ENCODE assay signal across 9 cellular contexts in the genomic region with DNA sequence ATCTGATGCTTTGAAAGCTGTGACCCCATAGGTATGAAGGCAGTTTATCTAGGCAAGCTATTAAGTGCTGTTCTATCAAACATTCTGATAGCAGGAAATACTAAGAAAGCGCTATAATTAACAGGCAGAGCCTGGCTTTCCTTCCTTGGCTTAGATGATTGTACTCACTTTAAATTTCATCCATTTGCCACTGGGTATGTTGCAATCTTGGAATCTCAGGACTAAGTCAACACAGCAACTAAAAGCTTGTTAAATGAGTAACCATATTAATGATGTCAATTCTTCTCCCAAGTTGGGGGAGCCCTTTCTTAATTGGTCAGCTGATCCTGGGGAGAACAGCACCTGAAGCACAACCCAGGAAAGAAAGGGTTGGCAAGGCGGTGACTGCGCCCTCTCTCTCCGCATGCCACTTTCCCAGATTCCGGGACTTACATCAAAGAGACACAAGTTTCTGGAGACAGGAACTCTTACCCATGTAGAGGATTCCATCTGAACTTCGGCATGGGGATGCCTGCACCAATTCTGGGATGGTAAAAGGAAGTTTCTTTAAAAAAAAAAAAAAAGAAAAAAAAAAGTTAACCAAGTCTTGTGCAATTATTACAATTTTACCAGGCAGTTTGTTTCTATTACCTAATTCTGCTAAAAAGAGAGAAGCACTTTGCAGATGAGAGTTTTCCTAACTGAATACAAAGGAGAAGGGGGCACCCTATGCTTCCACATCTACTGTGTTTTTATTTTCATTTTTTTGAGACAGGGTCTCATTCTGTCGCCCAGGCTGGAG. TPM values are rescaled to one million over a fixed set of nuclear protein-coding genes. Genes with fewer than 3 reads are reported as not detected.
A peak's percentile ranks its signal among the peaks of the same experiment; 100 is the strongest.
DNase-seq lines count a peak whose midpoint lies in the region; ATAC-seq, FAIRE-seq and TF ChIP-seq lines count a peak whose summit lies in the region.
"Had no signal": no experiment of that assay in that cellular context is flagged by ENCODE, and none has a peak within 500 bp of the region (broad histone marks: within the 10 kb centered on the region; RNA-seq: fewer than 3 reads in every experiment).

No MANE protein-coding gene starts in this region.

- no peak for TF ChIP-seq RAD21 in GM12878 (IDR thresholded peaks at IDR 0.05; ENCODE audit: insufficient read depth, low read depth, low read length)

- H3K4me2 ChIP-seq in GM12878 (ENCODE audit: control insufficient read depth, insufficient read depth): peak overlapping the region; percentile 62; the same call in 1 of the 2 replicates

- RAD21 ChIA-PET in GM12878 (lab: Charles Lee; ENCODE audit: unreplicated experiment): interaction anchor here (0.6 to 4.2 kb wide), 27 partner anchors 9 to 400 kb away, joined by 3 to 78 read pairs (median 3); a partner anchor contains a TSS

- 82% methylated on average over 7 of the region's 7 CpGs for WGBS in GM12878 (ENCODE audit: insufficient coverage, insufficient replicate concordance, low lambda C conversion rate, missing lambda C conversion rate)

- SMC1A ChIA-PET in GM12878 (lab: Charles Lee; ENCODE audit: uncharacterized antibody, unreplicated experiment): interaction anchor here (0.6 to 5.2 kb wide), 27 partner anchors 7 to 182 kb away, joined by 3 to 72 read pairs (median 6); a partner anchor contains a TSS

- in situ Hi-C loops in GM12878 (cut with MboI): no loop called here

- FAIRE-seq in GM12878 (lab: Jason Lieb, UNC): peak; percentile 52

- POLR2A ChIA-PET in GM12878 (lab: Charles Lee): interaction anchor here (0.5 to 4.0 kb wide), 21 partner anchors 9 to 318 kb away, joined by 3 to 37 read pairs (median 4); a partner anchor contains a TSS

- peak; percentile 44 for DNase-seq in Calu3
- DNase-seq in GM12878 (ENCODE audit: low read depth, low spot score): no peak
- no peak for DNase-seq in dorsolateral prefrontal cortex
- DNase-seq in NAMALWA (ENCODE audit: low spot score): no peak
- no peak for DNase-seq in GOT3 (lab: John Stamatoyannopoulos, UW)
- no peak for DNase-seq in activated effector memory CD4-positive, alpha-beta T cell treated with anti-CD3 and anti-CD28 coated beads, Interleukin-2, amount 50 U/mL, for 16 hours
- DNase-seq: stimulated activated naive CD4-positive, alpha-beta T cell treated with Interleukin-2 at 50 U/mL for 16 hours had no signal

- H3K9me3 Mint-ChIP-seq in Calu3 (ENCODE audit: low read depth, unreplicated experiment): no peaks in the 10 kb centered on the region

- 0 out of 2 replicates have a peak overlapping the region, but pooled peaks have one; percentile 19 for H3K4me3 ChIP-seq in GM12878
- no peak overlapping the region for H3K4me3 ChIP-seq in muscle layer of duodenum (ENCODE audit: low read depth in 1 of 2, low read length in 2 of 2)
- H3K4me3 ChIP-seq in dorsolateral prefrontal cortex: no peak overlapping the region

- no peak for TF ChIP-seq EP300 in GM12878 (IDR thresholded peaks at IDR 0.05; ENCODE audit: borderline replicate concordance in 1 of 2, control insufficient read depth in 1 of 2, low read depth in 2 of 2, low read length in 2 of 2)

- H3K4me1 ChIP-seq in GM12878 (ENCODE audit: control insufficient read depth, insufficient read depth, low read length) (peaks cover 46% of the 10 kb centered on the region), muscle layer of duodenum (ENCODE audit: control insufficient read depth in 1 of 2, insufficient read depth in 2 of 2, low read length in 2 of 2) (no peaks in the 10 kb centered on the region)

- H3K27me3 ChIP-seq in GM12878 (replicated peaks in 1 of 2; ENCODE audit: control insufficient read depth in 2 of 2, insufficient read depth in 2 of 2, low read length in 1 of 2) (no peaks in the 10 kb centered on the region), muscle layer of duodenum (ENCODE audit: low read depth, low read length) (no peaks in the 10 kb centered on the region), dorsolateral prefrontal cortex (no peaks in the 10 kb centered on the region)

- TF ChIP-seq CTCF in Calu3 (IDR thresholded peaks at IDR 0.05; ENCODE audit: unreplicated experiment): no peak
- no peak for TF ChIP-seq CTCF in GM12878 (IDR thresholded peaks at IDR 0.05 in 2 of 3, conservative IDR thresholded peaks at IDR 0.05 in 1 of 3; ENCODE audit: control insufficient read depth in 2 of 3, extremely low read depth in 1 of 3, insufficient read depth in 1 of 3, low read depth in 3 of 3, low read length in 3 of 3)
- no peak for TF ChIP-seq CTCF in dorsolateral prefrontal cortex (IDR thresholded peaks at IDR 0.05 in 54 of 56, conservative IDR thresholded peaks at IDR 0.05 in 2 of 56; ENCODE audit: low read depth in 1 of 56, partially characterized antibody in 56 of 56)

- H3K4me1 Mint-ChIP-seq in Calu3 (ENCODE audit: low read depth, unreplicated experiment): peaks cover 17% of the 10 kb centered on the region

- H3K9me3 ChIP-seq in GM12878 (replicated peaks; ENCODE audit: control insufficient read depth, insufficient read depth, low read length) (peaks cover 4% of the 10 kb centered on the region; the same call in 2 of the 3 replicates), muscle layer of duodenum (ENCODE audit: control insufficient read depth in 1 of 2, low read length in 2 of 2) (peaks cover under 1 to 5% of the 10 kb centered on the region in 2 donors)

- BruUV-seq in Calu3 (replicated peaks; lab: Mats Ljungman, UMichigan) (TSS peak; percentile 58), GM12878 (replicated peaks; lab: Mats Ljungman, UMichigan) (no TSS peak)

- peak; percentile 6 for ATAC-seq in HG03342 (IDR thresholded peaks at IDR 0.05; ENCODE audit: unreplicated experiment)
- peak; percentile 49 for ATAC-seq in GM12878

- no peak overlapping the region for H3K4me3 Mint-ChIP-seq in Calu3 (ENCODE audit: low read depth, unreplicated experiment)

- no peak for TF ChIP-seq POLR2A in GM12878 (IDR thresholded peaks at IDR 0.05; ENCODE audit: low read depth, low read length)

- intact Hi-C loops in Calu3 (cut with micrococcal nuclease; ENCODE audit: unreplicated experiment): loop anchor here (1.0 kb wide), 1 partner anchor 7 kb away; no protein-coding TSS in a partner anchor
- intact Hi-C loops in GM12878 (cut with micrococcal nuclease; ENCODE audit: unreplicated experiment): no loop called here
- intact Hi-C loops in dorsolateral prefrontal cortex (cut with DNase I): no loop called here

- H3K27ac ChIP-seq in GM12878 (ENCODE audit: control insufficient read depth, insufficient read depth) (peak overlapping the region; percentile 72), muscle layer of duodenum (ENCODE audit: low read length) (peak overlapping the region; percentile 47), dorsolateral prefrontal cortex (peak overlapping the region in 8 of 59 donors; percentile 13 to 44 (median 21))

- peaks cover 19% of the 10 kb centered on the region for H3K36me3 Mint-ChIP-seq in Calu3 (ENCODE audit: insufficient read depth, unreplicated experiment)

- peak overlapping the region; percentile 77 for H3K27ac Mint-ChIP-seq in Calu3 (ENCODE audit: unreplicated experiment)

- CTCF ChIA-PET in Calu3 (lab: Charles Lee): interaction anchor here (0.6 to 2.2 kb wide), 8 partner anchors 10 to 114 kb away, joined by 3 to 14 read pairs (median 5); a partner anchor contains a TSS
- CTCF ChIA-PET in GM12878 (lab: Yijun Ruan, JAX): interaction anchor here (0.8 to 5.2 kb wide), 26 partner anchors 8 to 209 kb away, joined by 3 to 82 read pairs (median 4); a partner anchor contains a TSS

- H4K20me1 ChIP-seq in GM12878 (ENCODE audit: control insufficient read depth, insufficient read depth): no peaks in the 10 kb centered on the region

- H3K79me2 ChIP-seq in GM12878 (ENCODE audit: control insufficient read depth, insufficient read depth, low read length): no peaks in the 10 kb centered on the region

- no peak overlapping the region for H3K9ac ChIP-seq in GM12878 (ENCODE audit: control insufficient read depth, insufficient read depth, low read length)

- no peaks in the 10 kb centered on the region for H3K27me3 Mint-ChIP-seq in Calu3 (ENCODE audit: unreplicated experiment)

- H3K36me3 ChIP-seq in GM12878 (ENCODE audit: control insufficient read depth in 2 of 2, insufficient read depth in 2 of 2, low read length in 1 of 2) (peaks cover 5 to 12% of the 10 kb centered on the region in 2 experiments; a peak in 3 of 4 replicates), muscle layer of duodenum (ENCODE audit: control insufficient read depth in 1 of 2, insufficient read depth in 2 of 2, low read length in 2 of 2) (peaks cover 18 to 39% of the 10 kb centered on the region in 2 donors)

- H2AFZ ChIP-seq in GM12878 (ENCODE audit: control insufficient read depth, low read depth, low read length): peak overlapping the region; percentile 15; the same call in 1 of the 2 replicates

RNA-seq across cellular contexts. Expression of a gene that starts 54.5 kb away (rescaled TPM):
- total RNA-seq in Calu3 (2022): 3.6 and 4.4 TPM in 2 replicates
- total RNA-seq in GM12878 (2013; cell fraction: nucleolus; rRNA removed): 74.8 and 80.2 TPM in 2 replicates
- 60.7 and 62.8 TPM in 2 replicates for total RNA-seq in GM12878 (2014; rRNA removed)
- 39.2 and 40.8 TPM in 2 replicates for total RNA-seq in GM12878 (2014; rRNA removed; fragmentation: Illumina TruSeq; extraction: Trizol)
- 37.4 and 42.7 TPM in 2 replicates for total RNA-seq in GM12878 (2021)
- polyA plus RNA-seq in GM12878 (2011; ENCODE audit: low read depth): 31.8 TPM
- polyA plus RNA-seq in GM12878 (2011; rRNA removed): 53.7 and 108 TPM in 2 replicates
- polyA plus RNA-seq in GM12878 (2011; cell fraction: cytosol; rRNA removed): 170 and 179 TPM in 2 replicates
- 67.6 and 85.3 TPM in 2 replicates for polyA plus RNA-seq in GM12878 (2011; cell fraction: nucleus; rRNA removed)
- 38.9 and 53.9 TPM in 2 replicates for polyA plus RNA-seq in GM12878 (2012)
- polyA plus RNA-seq in GM12878 (2014; fragmentation: Illumina TruSeq; extraction: Trizol): 34.5 and 55.5 TPM in 2 replicates
- 10 to 100 TPM; 23.6 to 27.7 TPM for polyA plus RNA-seq in GM12878 (2014; fragmentation: Nextera tagmentation; extraction: Ambion mirVana)
- polyA plus RNA-seq in GM12878 (2014; rRNA removed): 61.4 and 66.7 TPM in 2 replicates
- polyA plus RNA-seq in GM12878 (2016; fragmentation: Nextera tagmentation; extraction: Ambion mirVana): 10 to 100 TPM; 69.8 to 70.2 TPM
- polyA minus RNA-seq in GM12878 (2011; rRNA and poly(A)+ RNA removed): 109 and 137 TPM in 2 replicates
- polyA minus RNA-seq in GM12878 (2011; cell fraction: cytosol; rRNA and poly(A)+ RNA removed): 37.4 and 38.6 TPM in 2 replicates
- polyA minus RNA-seq in GM12878 (2011; cell fraction: nucleus; rRNA and poly(A)+ RNA removed): 14.5 and 23.2 TPM in 2 replicates
- 10 to 100 TPM in 117 of 120 experiments, 1 to 10 TPM in 3; 7.4 to 50.5 (median 19.5) TPM for total RNA-seq in dorsolateral prefrontal cortex

RNA-seq across cellular contexts. Expression of a gene that starts 55.0 kb away (rescaled TPM):
- total RNA-seq in Calu3 (2022): 16.5 and 17.3 TPM in 2 replicates
- total RNA-seq in GM12878 (2013; cell fraction: nucleolus; rRNA removed): 60.0 and 65.4 TPM in 2 replicates
- 7.5 and 10.8 TPM in 2 replicates for total RNA-seq in GM12878 (2014; rRNA removed)
- total RNA-seq in GM12878 (2014; rRNA removed; fragmentation: Illumina TruSeq; extraction: Trizol): 6.4 and 7.6 TPM in 2 replicates
- total RNA-seq in GM12878 (2021): 16.8 and 17.1 TPM in 2 replicates
- 11.6 TPM for polyA plus RNA-seq in GM12878 (2011; ENCODE audit: low read depth)
- 6.4 and 7.3 TPM in 2 replicates for polyA plus RNA-seq in GM12878 (2011; rRNA removed)
- 5.5 and 5.6 TPM in 2 replicates for polyA plus RNA-seq in GM12878 (2011; cell fraction: cytosol; rRNA removed)
- 14.1 and 15.5 TPM in 2 replicates for polyA plus RNA-seq in GM12878 (2011; cell fraction: nucleus; rRNA removed)
- polyA plus RNA-seq in GM12878 (2012): 9.2 and 15.8 TPM in 2 replicates
- polyA plus RNA-seq in GM12878 (2014; fragmentation: Illumina TruSeq; extraction: Trizol): 6.5 and 6.7 TPM in 2 replicates
- 1 to 10 TPM; 2.6 to 3.4 TPM for polyA plus RNA-seq in GM12878 (2014; fragmentation: Nextera tagmentation; extraction: Ambion mirVana)
- polyA plus RNA-seq in GM12878 (2014; rRNA removed): 7.7 and 10.7 TPM in 2 replicates
- 10 to 100 TPM; 17.9 to 19.2 TPM for polyA plus RNA-seq in GM12878 (2016; fragmentation: Nextera tagmentation; extraction: Ambion mirVana)
- polyA minus RNA-seq in GM12878 (2011; rRNA and poly(A)+ RNA removed): 10.5 and 16.0 TPM in 2 replicates
- 2.0 and 3.5 TPM in 2 replicates for polyA minus RNA-seq in GM12878 (2011; cell fraction: cytosol; rRNA and poly(A)+ RNA removed)
- 10.5 and 17.7 TPM in 2 replicates for polyA minus RNA-seq in GM12878 (2011; cell fraction: nucleus; rRNA and poly(A)+ RNA removed)
- 10 to 100 TPM in 50 of 120 experiments, 1 to 10 TPM in 70; 5.1 to 20.0 (median 9.3) TPM for total RNA-seq in dorsolateral prefrontal cortex
